1 cellular context compared by ENCODE assay signal in the genomic region with DNA sequence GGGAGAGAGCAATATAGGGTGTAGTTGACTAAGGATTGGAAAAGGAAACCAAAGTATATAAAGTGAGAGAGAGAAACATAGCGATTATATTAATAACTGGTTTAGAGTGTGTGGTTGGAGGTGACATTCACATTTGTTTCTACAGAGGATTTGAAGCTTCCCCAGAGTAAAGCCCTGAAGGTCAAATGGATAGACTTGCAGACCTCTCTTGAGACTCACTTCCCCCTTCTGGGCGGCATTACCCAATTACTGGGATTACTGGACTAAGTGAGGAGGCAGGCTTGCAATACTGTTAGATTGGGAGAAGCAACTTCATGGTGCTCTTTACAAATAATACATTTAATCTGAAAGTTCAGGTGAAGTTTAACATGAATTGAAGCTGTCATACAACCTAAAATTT.
TF ChIP-seq lines count a peak whose summit lies in the region.

No MANE protein-coding gene starts in this region.

TF ChIP-seq in HEK293, 187 proteins besides CTCF, POLR2A, EP300 and RAD21 (continued from another document):
- no peak for TF ChIP-seq ELK4 (IDR thresholded peaks at IDR 0.05; ENCODE audit: borderline replicate concordance, low read depth, low read length)
- no peak for TF ChIP-seq ZNF654 (tag by site-specific recombination; IDR thresholded peaks at IDR 0.05; ENCODE audit: low read depth)
